ENCODE assay signal across 26 cellular contexts in the genomic region with DNA sequence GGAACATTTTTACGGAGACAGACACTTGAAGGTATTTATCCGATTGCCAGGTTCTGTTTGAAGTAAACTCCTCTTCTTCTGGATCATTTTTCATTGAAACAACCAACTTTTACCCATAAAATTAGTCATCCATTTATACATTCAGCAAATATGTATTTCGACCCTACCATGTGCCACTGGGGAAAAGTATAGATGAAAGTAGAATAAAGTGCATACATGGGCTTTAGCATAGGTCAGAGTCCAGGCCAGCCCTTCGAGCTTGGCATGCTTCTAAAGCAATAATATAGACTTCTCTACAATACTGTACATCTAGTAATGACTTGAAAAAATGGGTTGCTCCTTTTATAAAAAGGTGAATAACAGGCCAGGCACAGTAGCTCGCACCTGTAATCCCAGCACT. TPM values are rescaled to one million over a fixed set of nuclear protein-coding genes. Genes with fewer than 3 reads are reported as not detected.
DNase-seq lines count a peak whose midpoint lies in the region; TF ChIP-seq lines count a peak whose summit lies in the region.
"Had no signal": no experiment of that assay in that cellular context is flagged by ENCODE, and none has a peak within 500 bp of the region (broad histone marks: within the 10 kb centered on the region; RNA-seq: fewer than 3 reads in every experiment).

No MANE protein-coding gene starts in this region.

- no peak overlapping the region for H3K4me2 ChIP-seq in mammary epithelial cell (ENCODE audit: insufficient read depth, low read depth, low read length)
- peak overlapping the region; percentile 21; the same call in 1 of the 2 replicates for H3K4me2 ChIP-seq in SK-N-SH
- H3K4me2 ChIP-seq: BLaER1 treated with 17β-estradiol and CSF1 and Interleukin-3, amounts not matched to agents 10 nM and 100 nM had no signal

- H2AFZ ChIP-seq in mammary epithelial cell (ENCODE audit: low read depth, low read length): peak overlapping the region; percentile 60
- no peak overlapping the region for H2AFZ ChIP-seq in SK-N-SH (ENCODE audit: low read depth)

- in situ Hi-C loops in mammary epithelial cell (cut with MboI; ENCODE audit: low sequenced_read_pairs in 2 of 2): no loop called here

- H3F3A ChIP-seq in SK-N-SH (replicated peaks; ENCODE audit: insufficient read depth): peaks cover 20% of the 10 kb centered on the region

- 96% methylated on average over 5 of the region's 5 CpGs for WGBS in mammary epithelial cell (ENCODE audit: low coverage, missing lambda C conversion rate)
- 66% methylated on average over 5 of the region's 5 CpGs for WGBS in SK-N-SH (ENCODE audit: low lambda C conversion rate)

- no peaks in the 10 kb centered on the region for H3K36me3 ChIP-seq in mammary epithelial cell (ENCODE audit: insufficient read depth, low read length)
- H3K36me3 ChIP-seq in SK-N-SH (replicated peaks in 1 of 2; ENCODE audit: control insufficient read depth in 1 of 2, insufficient read depth in 2 of 2, low read length in 1 of 2): peaks cover 0 to 8% of the 10 kb centered on the region in 2 experiments
- H3K36me3 ChIP-seq: breast epithelium, transverse colon had no signal

- no peaks in the 10 kb centered on the region for H3K9me3 ChIP-seq in mammary epithelial cell (replicated peaks; ENCODE audit: insufficient read depth, low read length)
- no peaks in the 10 kb centered on the region for H3K9me3 ChIP-seq in SK-N-SH
- H3K9me3 ChIP-seq: BLaER1 treated with 17β-estradiol and CSF1 and Interleukin-3, amounts not matched to agents 10 nM and 100 nM; breast epithelium; colonic mucosa; esophagus muscularis mucosa; gastroesophageal sphincter; lower lobe of right lung; transverse colon had no signal

- DNase-seq in mammary epithelial cell (no peak), MCF 10A (ENCODE audit: unreplicated experiment) (no peak), SK-N-SH (no peak), fibroblast of mammary gland (ENCODE audit: low read depth) (peak; percentile 20), type B pancreatic cell (ENCODE audit: extremely low spot score, unreplicated experiment) (no peak), NCI-H1105 treated with DMSO at 0.1 percent for 48 hours (lab: John Stamatoyannopoulos, UW) (no peak), DMS 273 treated with DMSO at 0.1 percent for 48 hours (lab: John Stamatoyannopoulos, UW) (no peak)
- no peak for DNase-seq in stimulated activated CD4-positive, alpha-beta T cell treated with anti-CD3 and anti-CD28 coated beads, Interleukin-4, amount 100 ng/mL, for 4 hours
- DNase-seq: activated CD4-positive, alpha-beta T cell treated with anti-CD3 and anti-CD28 coated beads for 36 hours; colonic mucosa; effector memory CD8-positive, alpha-beta T cell; H7; KBM-7; kidney; lower lobe of right lung; NCI-H187; occipital lobe; Right ventricle myocardium superior; stimulated activated CD4-positive, alpha-beta T cell treated with anti-CD3 and anti-CD28 coated beads, Interleukin-12 subunit alpha, Interleukin-12 subunit beta, amount 100 ng/mL, for 4 hours; T-cell; transverse colon had no signal

- peaks cover 4% of the 10 kb centered on the region for H3K4me1 Mint-ChIP-seq in MCF 10A (ENCODE audit: insufficient read depth, unreplicated experiment)
- peaks cover 5% of the 10 kb centered on the region for H3K4me1 Mint-ChIP-seq in type B pancreatic cell (ENCODE audit: unreplicated experiment)

- TF ChIP-seq EP300 in SK-N-SH (IDR thresholded peaks at IDR 0.05; ENCODE audit: borderline replicate concordance in 1 of 2, low read depth in 1 of 2, low read length in 1 of 2): no peak

- no peaks in the 10 kb centered on the region for H3K9me2 ChIP-seq in SK-N-SH

- no peak overlapping the region for H3K9ac ChIP-seq in mammary epithelial cell (ENCODE audit: insufficient read depth, low read length)
- H3K9ac ChIP-seq in SK-N-SH: no peak overlapping the region; the same call in 1 of the 2 replicates
- H3K9ac ChIP-seq: BLaER1 treated with 17β-estradiol and CSF1 and Interleukin-3, amounts not matched to agents 10 nM and 100 nM had no signal

- POLR2A ChIA-PET in MCF 10A (lab: Yijun Ruan, JAX): interaction anchor here (1.3 to 1.6 kb wide), 2 partner anchors 10 to 204 kb away, joined by 3 to 5 read pairs; a partner anchor contains a TSS
- POLR2A ChIA-PET in SK-N-SH (lab: Yijun Ruan, JAX): no interaction called here

- H4K20me1 ChIP-seq in mammary epithelial cell (ENCODE audit: insufficient read depth, low read length) (no peaks in the 10 kb centered on the region), SK-N-SH (ENCODE audit: insufficient read depth) (no peaks in the 10 kb centered on the region)

- H3K4me1 ChIP-seq in mammary epithelial cell (ENCODE audit: insufficient read depth, low read length): peaks cover 9% of the 10 kb centered on the region
- peaks cover 0 to 8% of the 10 kb centered on the region in 2 experiments; a peak in 2 of 4 replicates for H3K4me1 ChIP-seq in SK-N-SH (ENCODE audit: control insufficient read depth in 1 of 2, insufficient read depth in 2 of 2, low read depth in 1 of 2, low read length in 1 of 2)
- H3K4me1 ChIP-seq: BLaER1 treated with 17β-estradiol and CSF1 and Interleukin-3, amounts not matched to agents 10 nM and 100 nM; breast epithelium; esophagus muscularis mucosa; gastroesophageal sphincter; lower lobe of right lung had no signal

- no peak overlapping the region for H3K4me3 ChIP-seq in mammary epithelial cell (replicated peaks in 1 of 3; ENCODE audit: insufficient read depth in 1 of 3, low read depth in 2 of 3, low read length in 3 of 3)
- H3K4me3 ChIP-seq in SK-N-SH (ENCODE audit: low read depth in 2 of 2, low read length in 1 of 2): no peak overlapping the region
- H3K4me3 ChIP-seq in fibroblast of mammary gland (ENCODE audit: control insufficient read depth, low read depth, low read length): no peak overlapping the region
- H3K4me3 ChIP-seq: BLaER1 treated with 17β-estradiol and CSF1 and Interleukin-3, amounts not matched to agents 10 nM and 100 nM; breast epithelium; colonic mucosa; esophagus muscularis mucosa; gastroesophageal sphincter; lower lobe of right lung; transverse colon had no signal

- BruUV-seq in mammary epithelial cell (replicated peaks; lab: Mats Ljungman, UMichigan): no TSS peak
- BruUV-seq in MCF 10A (replicated peaks; lab: Mats Ljungman, UMichigan): no TSS peak

- peaks cover 4% of the 10 kb centered on the region for H3K79me2 ChIP-seq in mammary epithelial cell (ENCODE audit: insufficient read depth, low read length)
- H3K79me2 ChIP-seq in SK-N-SH (ENCODE audit: insufficient read depth): peaks cover 24% of the 10 kb centered on the region

- H3K27ac ChIP-seq in mammary epithelial cell (ENCODE audit: insufficient read depth, low read depth, low read length) (no peak overlapping the region), SK-N-SH (ENCODE audit: low read depth in 2 of 2, low read length in 1 of 2) (peak overlapping the region; percentile 29 to 66; a peak in 3 of 4 replicates)
- H3K27ac ChIP-seq: BLaER1 treated with 17β-estradiol and CSF1 and Interleukin-3, amounts not matched to agents 10 nM and 100 nM; breast epithelium; colonic mucosa; esophagus muscularis mucosa; gastroesophageal sphincter; lower lobe of right lung; transverse colon had no signal

- intact Hi-C loops in mammary epithelial cell (cut with micrococcal nuclease): no loop called here
- intact Hi-C loops in MCF 10A (cut with micrococcal nuclease): no loop called here

- dilution Hi-C loops in mammary epithelial cell (cut with HindIII; ENCODE audit: low sequenced_read_pairs): no loop called here

- H3K9me3 Mint-ChIP-seq in MCF 10A (ENCODE audit: unreplicated experiment): no peaks in the 10 kb centered on the region
- no peaks in the 10 kb centered on the region for H3K9me3 Mint-ChIP-seq in type B pancreatic cell
- H3K9me3 Mint-ChIP-seq: activated T-helper 1 cell treated with anti-CD3 and anti-CD28 coated beads, Interleukin-12 subunit alpha, Interleukin-12 subunit beta, Interleukin-2, Interleukin-4 antibody, amounts not matched to agents 30 ng/mL and 10 ng/mL and 1 ng/mL, durations not matched to agents 14 hours and 24 hours and 36 hours; effector memory CD8-positive, alpha-beta T cell; T-cell had no signal

- TF ChIP-seq CTCF in mammary epithelial cell (conservative IDR thresholded peaks at IDR 0.05 in 1 of 2, IDR thresholded peaks at IDR 0.05 in 1 of 2; ENCODE audit: extremely low read depth in 1 of 2, insufficient read depth in 1 of 2, low read depth in 1 of 2, low read length in 2 of 2) (no peak), MCF 10A (IDR thresholded peaks at IDR 0.05; ENCODE audit: unreplicated experiment) (no peak), SK-N-SH (IDR thresholded peaks at IDR 0.05) (no peak), fibroblast of mammary gland (conservative IDR thresholded peaks at IDR 0.05; ENCODE audit: control insufficient read depth, insufficient read depth, low read depth, low read length) (no peak), type B pancreatic cell (conservative IDR thresholded peaks at IDR 0.05) (no peak)

- no peak for TF ChIP-seq RAD21 in SK-N-SH (IDR thresholded peaks at IDR 0.05; ENCODE audit: low read length)

- H3K27me3 Mint-ChIP-seq in MCF 10A (ENCODE audit: insufficient read depth, unreplicated experiment): no peaks in the 10 kb centered on the region
- no peaks in the 10 kb centered on the region for H3K27me3 Mint-ChIP-seq in type B pancreatic cell
- H3K27me3 Mint-ChIP-seq: activated CD4-positive, alpha-beta T cell treated with anti-CD3 and anti-CD28 coated beads for 36 hours; effector memory CD8-positive, alpha-beta T cell; T-cell had no signal

- CTCF ChIA-PET in mammary epithelial cell (lab: Charles Lee; ENCODE audit: low non-redundant PET) (no interaction called here), MCF 10A (lab: Yijun Ruan, JAX) (no interaction called here), SK-N-SH (lab: Yijun Ruan, JAX) (no interaction called here)

- H3K36me3 Mint-ChIP-seq in MCF 10A (ENCODE audit: insufficient read depth, unreplicated experiment): peaks cover 24% of the 10 kb centered on the region
- peaks cover 3% of the 10 kb centered on the region for H3K36me3 Mint-ChIP-seq in type B pancreatic cell

- H3K4me3 Mint-ChIP-seq in MCF 10A (ENCODE audit: unreplicated experiment) (no peak overlapping the region), type B pancreatic cell (no peak overlapping the region)
- H3K4me3 Mint-ChIP-seq: activated CD4-positive, alpha-beta T cell treated with anti-CD3 and anti-CD28 coated beads for 36 hours; activated T-helper 1 cell treated with anti-CD3 and anti-CD28 coated beads, Interleukin-12 subunit alpha, Interleukin-12 subunit beta, Interleukin-2, Interleukin-4 antibody, amounts not matched to agents 30 ng/mL and 10 ng/mL and 1 ng/mL, durations not matched to agents 14 hours and 24 hours and 36 hours; effector memory CD8-positive, alpha-beta T cell; T-cell had no signal

- H3K27ac Mint-ChIP-seq in MCF 10A (ENCODE audit: low read depth, unreplicated experiment): no peak overlapping the region
- H3K27ac Mint-ChIP-seq in type B pancreatic cell: peak overlapping the region; percentile 33
- H3K27ac Mint-ChIP-seq: activated CD4-positive, alpha-beta T cell treated with anti-CD3 and anti-CD28 coated beads for 36 hours; activated T-helper 1 cell treated with anti-CD3 and anti-CD28 coated beads, Interleukin-12 subunit alpha, Interleukin-12 subunit beta, Interleukin-2, Interleukin-4 antibody, amounts not matched to agents 30 ng/mL and 10 ng/mL and 1 ng/mL, durations not matched to agents 14 hours and 24 hours and 36 hours; T-cell had no signal

- no peaks in the 10 kb centered on the region for H3K27me3 ChIP-seq in mammary epithelial cell (ENCODE audit: insufficient read depth, low read length)
- no peaks in the 10 kb centered on the region for H3K27me3 ChIP-seq in SK-N-SH (ENCODE audit: insufficient read depth)
- H3K27me3 ChIP-seq: BLaER1 treated with 17β-estradiol and CSF1 and Interleukin-3, amounts not matched to agents 10 nM and 100 nM; breast epithelium; colonic mucosa; esophagus muscularis mucosa; gastroesophageal sphincter; transverse colon had no signal

RNA-seq across cellular contexts. Expression of a gene that starts 10.1 kb away (rescaled TPM):
- total RNA-seq in mammary epithelial cell: 10 to 100 TPM; 18.8 to 20.1 TPM
- 6.6 TPM for polyA plus RNA-seq in mammary epithelial cell
- 2.0 TPM for polyA minus RNA-seq in mammary epithelial cell
- 18.3 and 20.0 TPM in 2 replicates for total RNA-seq in MCF 10A (2022)
- 5.8 and 8.4 TPM in 2 replicates for polyA plus RNA-seq in SK-N-SH (2012; rRNA removed)
- 9.2 and 12.2 TPM in 2 replicates for polyA plus RNA-seq in SK-N-SH (2012; cell fraction: cytosol; rRNA removed)
- polyA plus RNA-seq in SK-N-SH (2012; cell fraction: nucleus; rRNA removed): 19.6 and 30.9 TPM in 2 replicates
- 26.1 and 28.6 TPM in 2 replicates for total RNA-seq in type B pancreatic cell (ENCODE audit: low replicate concordance)

RNA-seq across cellular contexts. Expression of a gene that starts 42.9 kb away (rescaled TPM):
- total RNA-seq in mammary epithelial cell (1 to 10 TPM in 1 of 2 donors, under 1 TPM in 1; 0.75 to 1.8 TPM), MCF 10A (2022) (0.05 TPM in 1 of 2 replicates, not detected in the other), type B pancreatic cell (ENCODE audit: low replicate concordance) (14.9 and 29.0 TPM in 2 replicates)
- polyA plus RNA-seq in mammary epithelial cell (0.37 TPM), SK-N-SH (2012; rRNA removed) (0.38 and 0.44 TPM in 2 replicates)
- polyA minus RNA-seq in mammary epithelial cell: 2.2 TPM
- 0.32 and 0.39 TPM in 2 replicates for polyA plus RNA-seq in SK-N-SH (2012; cell fraction: cytosol; rRNA removed)
- polyA plus RNA-seq in SK-N-SH (2012; cell fraction: nucleus; rRNA removed): 0.65 and 0.88 TPM in 2 replicates

RNA-seq across cellular contexts. Expression of a gene that starts 45.4 kb away (rescaled TPM):
- total RNA-seq in mammary epithelial cell (10 to 100 TPM in 1 of 2 donors, 1 to 10 TPM in 1; 3.8 to 10.3 TPM), MCF 10A (2022) (2.6 and 6.9 TPM in 2 replicates), type B pancreatic cell (ENCODE audit: low replicate concordance) (10.7 and 27.6 TPM in 2 replicates)
- polyA plus RNA-seq in mammary epithelial cell (3.3 TPM), SK-N-SH (2012; rRNA removed) (2.5 and 3.9 TPM in 2 replicates)
- polyA minus RNA-seq in mammary epithelial cell: 8.9 TPM
- polyA plus RNA-seq in SK-N-SH (2012; cell fraction: cytosol; rRNA removed): 3.4 and 4.0 TPM in 2 replicates
- polyA plus RNA-seq in SK-N-SH (2012; cell fraction: nucleus; rRNA removed): 2.6 and 7.8 TPM in 2 replicates
